In genomic region chr10:99233000-99233679, GRCh38 we compare ENCODE assay signal across 10 cellular contexts. TPM values are rescaled to one million over a fixed set of nuclear protein-coding genes. Genes with fewer than 3 reads are reported as not detected.
DNase-seq lines count a peak whose midpoint lies in the region; ATAC-seq and TF ChIP-seq lines count a peak whose summit lies in the region.
"Had no signal": no experiment of that assay in that cellular context is flagged by ENCODE, and none has a peak within 500 bp of the region (broad histone marks: within the 10 kb centered on the region; RNA-seq: fewer than 3 reads in every experiment).

No MANE protein-coding gene starts in this region.

- 4 to 9% methylated on average over 9 to 15 of the region's 18 CpGs for WGBS in mesodermal cell (ENCODE audit: insufficient coverage in 2 of 2), 2 experiments

- H3K4me3 ChIP-seq in coronary artery (peak overlapping the region; percentile 73), mesodermal cell (ENCODE audit: extremely low read depth, insufficient read depth, low read length, poor library complexity, severe bottlenecking) (peak overlapping the region; percentile 31), tibial artery (peak overlapping the region; percentile 57 to 60)

- H3K4me1 ChIP-seq in mesodermal cell (ENCODE audit: control insufficient read depth, insufficient read depth, low read length, poor library complexity, severe bottlenecking) (peaks cover 25% of the 10 kb centered on the region), tibial artery (peaks cover 0 to 39% (median 21%) of the 10 kb centered on the region in 4 donors)

- peaks cover 0 to 35% of the 10 kb centered on the region in 2 donors for H3K27me3 ChIP-seq in tibial artery

- TF ChIP-seq CTCF in coronary artery (IDR thresholded peaks at IDR 0.05) (no peak), tibial artery (IDR thresholded peaks at IDR 0.05) (no peak)

- H3K36me3 ChIP-seq in mesodermal cell (ENCODE audit: control insufficient read depth, insufficient read depth, low read length) (no peaks in the 10 kb centered on the region), tibial artery (no peaks in the 10 kb centered on the region)
- H3K36me3 ChIP-seq: right lobe of liver had no signal

- ATAC-seq in activated T-cell treated with anti-CD3 and anti-CD28 coated beads, Interleukin-2, amount 50 U/mL, for 72 hours (replicated peaks in 1 of 2) = no peak

- H3K9me3 Mint-ChIP-seq in activated T-cell treated with anti-CD3 and anti-CD28 coated beads, Interleukin-2, amount 50 U/mL, for 72 hours = no peaks in the 10 kb centered on the region

- H3K27ac Mint-ChIP-seq in activated T-cell treated with anti-CD3 and anti-CD28 coated beads, Interleukin-2, amount 50 U/mL, for 72 hours = no peak overlapping the region

- H3K27ac ChIP-seq in coronary artery = no peak overlapping the region
- H3K27ac ChIP-seq in mesodermal cell (ENCODE audit: low read depth, low read length, severe bottlenecking) = no peak overlapping the region
- peak overlapping the region; percentile 70 to 86 for H3K27ac ChIP-seq in tibial artery
- H3K27ac ChIP-seq: right lobe of liver had no signal

- peak overlapping the region; percentile 56 to 82 for H3K4me3 Mint-ChIP-seq in activated T-cell treated with anti-CD3 and anti-CD28 coated beads, Interleukin-2, amount 50 U/mL, for 72 hours

- intact Hi-C loops in tibial artery (cut with DNase I; ENCODE audit: low total_unique reads) = no loop called here

- peaks cover 27% of the 10 kb centered on the region for H3K4me1 Mint-ChIP-seq in activated T-cell treated with anti-CD3 and anti-CD28 coated beads, Interleukin-2, amount 50 U/mL, for 72 hours (ENCODE audit: low read depth)

- no peaks in the 10 kb centered on the region for H3K36me3 Mint-ChIP-seq in activated T-cell treated with anti-CD3 and anti-CD28 coated beads, Interleukin-2, amount 50 U/mL, for 72 hours (ENCODE audit: insufficient read depth in 2 of 2)

- DNase-seq in activated T-cell treated with anti-CD3 and anti-CD28 coated beads, Interleukin-2, amount 50 U/mL, for 72 hours = no peak
- DNase-seq in activated T-cell treated with anti-CD3 and anti-CD28 coated beads, Interleukin-2, amount 50 U/mL, for 48 hours = no peak
- DNase-seq in coronary artery (ENCODE audit: low spot score) (no peak), tibial artery (no peak), inferior parietal cortex (ENCODE audit: extremely low spot score) (no peak), NCI-H345 (lab: John Stamatoyannopoulos, UW) (no peak)
- DNase-seq in stimulated activated CD4-positive, alpha-beta T cell treated with anti-CD3 and anti-CD28 coated beads, Interleukin-2, amount 100 ng/mL, for 24 hours = no peak
- DNase-seq: cortex of kidney had no signal

- H3K27me3 Mint-ChIP-seq in activated T-cell treated with anti-CD3 and anti-CD28 coated beads, Interleukin-2, amount 50 U/mL, for 72 hours (ENCODE audit: low read depth) = peaks cover 93% of the 10 kb centered on the region

- H3K9me3 ChIP-seq in mesodermal cell (ENCODE audit: control insufficient read depth, low read length) (no peaks in the 10 kb centered on the region), tibial artery (no peaks in the 10 kb centered on the region)
- H3K9me3 ChIP-seq: right lobe of liver had no signal

RNA-seq across cellular contexts. Expression of gene HPSE2, which starts 2.5 kb away (rescaled TPM):
- not detected for total RNA-seq in activated T-cell treated with anti-CD3 and anti-CD28 coated beads, Interleukin-2, amount 50 U/mL, for 72 hours
- 0.55 TPM for polyA plus RNA-seq in mesodermal cell (2013, experiment 1 of 2)
- 0.66 TPM for polyA plus RNA-seq in mesodermal cell (2013, experiment 2 of 2)
- total RNA-seq: right lobe of liver had no signal

Comparison
In these comparisons a context has a peak if more than half of its experiments do, and no peak if none do; other contexts are left out.
1. H3K27ac ChIP-seq: peak in tibial artery (2 of 2); none in coronary artery (0 of 2) and mesodermal cell (single experiment).
2. Peak in every context shown above with its lines, with median percentiles within 50 percentile points of each other: H3K4me3 ChIP-seq.